1 cellular context compared by ENCODE assay signal in genomic region chr22:40329021-40329456, GRCh38.
TF ChIP-seq lines count a peak whose summit lies in the region.

No MANE protein-coding gene starts in this region.

TF ChIP-seq in K562, 482 proteins besides CTCF, POLR2A, EP300 and RAD21 (continued from another document):
- TF ChIP-seq TFE3 (CRISPR knock-in tag; IDR thresholded peaks at IDR 0.05) = no peak
- no peak for TF ChIP-seq ZNF253 (CRISPR knock-in tag; conservative IDR thresholded peaks at IDR 0.05)
